Comparison of ENCODE assay signal across 16 cellular contexts in genomic region chr16:28820016-28820415, GRCh38. TPM values are rescaled to one million over a fixed set of nuclear protein-coding genes. Genes with fewer than 3 reads are reported as not detected.
DNase-seq lines count a peak whose midpoint lies in the region; ATAC-seq and TF ChIP-seq lines count a peak whose summit lies in the region.
"Had no signal": no experiment of that assay in that cellular context is flagged by ENCODE, and none has a peak within 500 bp of the region (broad histone marks: within the 10 kb centered on the region; RNA-seq: fewer than 3 reads in every experiment).

No MANE protein-coding gene starts in this region.

- H3K36me3 ChIP-seq in psoas muscle (ENCODE audit: insufficient read depth in 1 of 2, low read depth in 1 of 2) = peaks cover 0 to under 1% of the 10 kb centered on the region in 2 donors

- H3K36me3 Mint-ChIP-seq in T-helper 2 cell treated with Interferon-gamma antibody and Interleukin-4, amounts not matched to agents 5 μg/mL and 100 μg/mL, for 36 hours (ENCODE audit: low read depth) = peaks cover 25% of the 10 kb centered on the region
- H3K36me3 Mint-ChIP-seq in brain (peaks cover 20% of the 10 kb centered on the region), nephron (ENCODE audit: low read depth) (peaks cover 9% of the 10 kb centered on the region)

- H3K9me3 Mint-ChIP-seq in T-helper 2 cell treated with Interferon-gamma antibody and Interleukin-4, amounts not matched to agents 5 μg/mL and 100 μg/mL, for 36 hours = no peaks in the 10 kb centered on the region
- peaks cover 0 to 5% (median 2%) of the 10 kb centered on the region in 5 experiments for H3K9me3 Mint-ChIP-seq in brain
- H3K9me3 Mint-ChIP-seq in nephron = no peaks in the 10 kb centered on the region
- H3K9me3 Mint-ChIP-seq: activated CD4-positive, alpha-beta T cell treated with anti-CD3 and anti-CD28 coated beads, Interleukin-2, amount 10 ng/mL, durations not matched to agents 24 days and 14 days had no signal

- no peaks in the 10 kb centered on the region for H3K9me3 ChIP-seq in psoas muscle
- H3K9me3 ChIP-seq: SJCRH30 had no signal

- no peak for DNase-seq in T-helper 2 cell treated with Interferon-gamma antibody and Interleukin-4, amounts not matched to agents 5 μg/mL and 100 μg/mL, for 36 hours (ENCODE audit: low spot score)
- DNase-seq in T-helper 2 cell = no peak
- DNase-seq in HUDEP-2 (lab: John Stamatoyannopoulos, UW; ENCODE audit: unreplicated experiment in 76 of 76) = peak in 44 of 76 experiments; percentile 2 to 73 (median 24)
- DNase-seq in T-helper 9 cell = no peak
- no peak for DNase-seq in psoas muscle
- DNase-seq: activated CD4-positive, alpha-beta T cell treated with anti-CD3 and anti-CD28 coated beads, Interleukin-2, amount 10 ng/mL, durations not matched to agents 24 days and 14 days; activated naive CD8-positive, alpha-beta T cell treated with anti-CD3 and anti-CD28 coated beads, Interleukin-2, amount 10 ng/mL, durations not matched to agents 7 days and 5 days; NCI-H2081; NCI-H510A treated with DMSO at 0.1 percent for 48 hours; SJCRH30; stimulated activated naive CD8-positive, alpha-beta T cell treated with anti-CD3 and anti-CD28 coated beads, Interleukin-15, Interleukin-2, amounts not matched to agents 100 U/mL and 50 U/mL, for 24 hours; T1000 had no signal

- H3K4me1 ChIP-seq in psoas muscle = peaks cover 6% of the 10 kb centered on the region
- H3K4me1 ChIP-seq: SJCRH30 had no signal

- intact Hi-C loops in psoas muscle (cut with DNase I) = loop anchor here in 1 of 2 donors (5.0 kb wide), 2 partner anchors 42 to 127 kb away; partner anchors contain the start of gene SH2B1

- WGBS in psoas muscle, 3 donors = 80 to 88% (median 83%) methylated on average over 5 of the region's 5 CpGs

- no peak overlapping the region for H3K27ac ChIP-seq in psoas muscle
- H3K27ac ChIP-seq: C4-2B, SJCRH30 had no signal

- no peak for TF ChIP-seq CTCF in brain (conservative IDR thresholded peaks at IDR 0.05)
- TF ChIP-seq CTCF in nephron (IDR thresholded peaks at IDR 0.05; ENCODE audit: unreplicated experiment in 3 of 3) = no peak
- TF ChIP-seq CTCF in psoas muscle (IDR thresholded peaks at IDR 0.05) = no peak

- H3K27me3 Mint-ChIP-seq in T-helper 2 cell treated with Interferon-gamma antibody and Interleukin-4, amounts not matched to agents 5 μg/mL and 100 μg/mL, for 36 hours (ENCODE audit: low read depth) = no peaks in the 10 kb centered on the region
- peaks cover 9% of the 10 kb centered on the region for H3K27me3 Mint-ChIP-seq in brain
- no peaks in the 10 kb centered on the region for H3K27me3 Mint-ChIP-seq in nephron (ENCODE audit: low read depth)
- H3K27me3 Mint-ChIP-seq: activated naive CD8-positive, alpha-beta T cell treated with anti-CD3 and anti-CD28 coated beads, Interleukin-2, amount 10 ng/mL, durations not matched to agents 7 days and 5 days had no signal

- H3K4me1 Mint-ChIP-seq in T-helper 2 cell treated with Interferon-gamma antibody and Interleukin-4, amounts not matched to agents 5 μg/mL and 100 μg/mL, for 36 hours (ENCODE audit: low read depth) = peaks cover 19% of the 10 kb centered on the region
- H3K4me1 Mint-ChIP-seq in brain = peaks cover 21% of the 10 kb centered on the region
- H3K4me1 Mint-ChIP-seq in nephron = peaks cover 9% of the 10 kb centered on the region

- H3K27me3 ChIP-seq in psoas muscle (ENCODE audit: insufficient read depth in 3 of 3, low read length in 2 of 3) = no peaks in the 10 kb centered on the region
- H3K27me3 ChIP-seq: SJCRH30 had no signal

- H3K27ac Mint-ChIP-seq in T-helper 2 cell treated with Interferon-gamma antibody and Interleukin-4, amounts not matched to agents 5 μg/mL and 100 μg/mL, for 36 hours = peak overlapping the region; percentile 60
- peak overlapping the region in 2 of 5 experiments; percentile 28 to 53 for H3K27ac Mint-ChIP-seq in brain
- H3K27ac Mint-ChIP-seq in nephron = peak overlapping the region in 2 of 3 experiments; percentile 20 to 63
- H3K27ac Mint-ChIP-seq: activated CD4-positive, alpha-beta T cell treated with anti-CD3 and anti-CD28 coated beads, Interleukin-2, amount 10 ng/mL, durations not matched to agents 24 days and 14 days; activated naive CD8-positive, alpha-beta T cell treated with anti-CD3 and anti-CD28 coated beads, Interleukin-2, amount 10 ng/mL, durations not matched to agents 7 days and 5 days had no signal

- H3K4me3 Mint-ChIP-seq in T-helper 2 cell treated with Interferon-gamma antibody and Interleukin-4, amounts not matched to agents 5 μg/mL and 100 μg/mL, for 36 hours = no peak overlapping the region
- H3K4me3 Mint-ChIP-seq in brain = peak overlapping the region in 4 of 5 experiments; percentile 10 to 52 (median 31)
- peak overlapping the region; percentile 42 to 70 (median 44) for H3K4me3 Mint-ChIP-seq in nephron
- H3K4me3 Mint-ChIP-seq: activated CD4-positive, alpha-beta T cell treated with anti-CD3 and anti-CD28 coated beads, Interleukin-2, amount 10 ng/mL, durations not matched to agents 24 days and 14 days; activated naive CD8-positive, alpha-beta T cell treated with anti-CD3 and anti-CD28 coated beads, Interleukin-2, amount 10 ng/mL, durations not matched to agents 7 days and 5 days had no signal

- ATAC-seq in GM18861 (IDR thresholded peaks at IDR 0.05; ENCODE audit: unreplicated experiment) = no peak
- no peak for ATAC-seq in psoas muscle
- ATAC-seq: stimulated activated naive CD8-positive, alpha-beta T cell treated with anti-CD3 and anti-CD28 coated beads, Interleukin-15, Interleukin-2, amounts not matched to agents 100 U/mL and 50 U/mL, for 24 hours had no signal

- H3K4me3 ChIP-seq in psoas muscle = no peak overlapping the region
- H3K4me3 ChIP-seq: SJCRH30 had no signal

RNA-seq across cellular contexts. Expression of gene ATXN2L, which starts 2.8 kb away (rescaled TPM):
- polyA plus RNA-seq in brain (ENCODE audit: insufficient read depth, low read depth, low replicate concordance) (225 TPM), psoas muscle (10 to 100 TPM; 28.8 to 50.0 (median 37.2) TPM)
- 10 to 100 TPM; 47.7 to 66.2 (median 55.4) TPM for total RNA-seq in psoas muscle

RNA-seq across cellular contexts. Expression of gene TUFM, which starts 26.1 kb away (rescaled TPM):
- polyA plus RNA-seq in brain (ENCODE audit: insufficient read depth, low read depth, low replicate concordance) (286 TPM), psoas muscle (100 to 1,000 TPM; 211 to 355 (median 240) TPM)
- 100 to 1,000 TPM; 155 to 233 (median 187) TPM for total RNA-seq in psoas muscle

RNA-seq across cellular contexts. Expression of gene SH2B1, which starts 43.6 kb away (rescaled TPM):
- polyA plus RNA-seq in brain (ENCODE audit: insufficient read depth, low read depth, low replicate concordance) (55.0 TPM), psoas muscle (10 to 100 TPM; 21.0 to 47.5 (median 28.1) TPM)
- 10 to 100 TPM; 22.9 to 44.6 (median 39.9) TPM for total RNA-seq in psoas muscle

RNA-seq across cellular contexts. Expression of gene ATP2A1, which starts 58.3 kb away (rescaled TPM):
- 0.51 TPM for polyA plus RNA-seq in brain (ENCODE audit: insufficient read depth, low read depth, low replicate concordance)
- total RNA-seq in psoas muscle = 1,000 to 10,000 TPM in 3 of 4 donors, 100 to 1,000 TPM in 1; 639 to 2,539 (median 1,923) TPM
- polyA plus RNA-seq in psoas muscle = 1,000 to 10,000 TPM in 2 of 3 donors, 100 to 1,000 TPM in 1; 169 to 1,914 (median 1,496) TPM

Comparison
In these comparisons a context has a peak if more than half of its experiments do, and no peak if none do; other contexts are left out.
1. DNase-seq: peak in HUDEP-2 (44 of 76); none in T-helper 2 cell treated with Interferon-gamma antibody and Interleukin-4, amounts not matched to agents 5 μg/mL and 100 μg/mL, for 36 hours (single experiment), T-helper 2 cell (0 of 5), T-helper 9 cell (single experiment) and psoas muscle (0 of 2).